8 cellular contexts compared by ENCODE assay signal in the genomic region with DNA sequence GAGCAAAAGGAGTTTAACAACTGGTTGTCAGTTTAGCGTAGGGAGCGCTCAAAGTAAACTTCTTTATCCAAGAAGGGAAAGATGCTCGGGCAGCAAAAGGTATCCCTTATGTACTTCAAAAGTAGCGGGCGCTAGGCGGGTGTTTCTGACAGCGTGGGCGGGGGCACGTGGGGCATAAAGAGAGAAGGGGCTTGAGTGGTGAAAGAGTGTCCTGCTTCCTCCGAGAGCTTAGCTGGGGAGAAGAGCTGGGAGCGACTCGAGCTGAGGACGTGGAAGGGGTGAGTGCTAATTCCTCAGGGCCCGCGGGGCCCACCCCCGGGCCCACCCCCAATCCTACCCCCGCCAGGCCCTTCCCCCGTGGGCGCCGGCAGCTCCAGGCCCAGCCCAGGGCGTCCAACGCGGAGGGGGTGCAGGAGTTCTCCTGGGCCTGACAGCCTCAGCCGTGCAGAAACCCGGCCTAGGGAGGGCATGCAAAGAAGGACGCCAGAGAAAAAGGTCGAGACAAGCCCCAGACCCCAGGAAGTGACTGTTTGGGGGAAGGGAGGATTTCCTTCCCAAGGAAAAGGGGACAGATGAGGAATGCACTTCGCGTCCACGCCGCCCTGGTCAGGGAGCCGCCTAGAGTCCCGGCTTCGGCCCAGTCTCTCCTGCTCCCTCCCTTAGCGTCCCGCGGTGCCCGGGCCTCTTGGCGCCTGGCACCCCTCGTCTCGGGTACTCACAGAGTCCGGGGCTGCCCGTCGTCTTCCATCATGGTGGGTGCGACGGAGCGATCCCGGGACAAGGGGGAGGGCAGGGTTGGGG. TPM values are rescaled to one million over a fixed set of nuclear protein-coding genes. Genes with fewer than 3 reads are reported as not detected.
A peak's percentile ranks its signal among the peaks of the same experiment; 100 is the strongest.
DNase-seq lines count a peak whose midpoint lies in the region; ATAC-seq and TF ChIP-seq lines count a peak whose summit lies in the region.

No MANE protein-coding gene starts in this region.

- peak overlapping the region; percentile 92 for H3K4me3 ChIP-seq in ACC112 (ENCODE audit: low read depth, low read length)
- H3K4me3 ChIP-seq in cardiac fibroblast (replicated peaks in 1 of 2; ENCODE audit: low read depth in 2 of 2, low read length in 2 of 2) = peak overlapping the region; percentile 88 to 91

- H3K27ac Mint-ChIP-seq in activated B cell treated with CpG ODN at 0.5 μM for 24 hours = peak overlapping the region; percentile 97

- peaks cover 60% of the 10 kb centered on the region for H3K79me2 ChIP-seq in ACC112 (ENCODE audit: control insufficient read depth, insufficient read depth, low read length, unreplicated experiment)

- no peaks in the 10 kb centered on the region for H3K9me3 Mint-ChIP-seq in activated B cell treated with CpG ODN at 0.5 μM for 24 hours

- peaks cover 43% of the 10 kb centered on the region for H3K4me1 ChIP-seq in ACC112 (ENCODE audit: control insufficient read depth, insufficient read depth, low read length, unreplicated experiment)

- H3K27me3 ChIP-seq in ACC112 (ENCODE audit: insufficient read depth, low read length) = no peaks in the 10 kb centered on the region
- H3K27me3 ChIP-seq in layer of hippocampus (ENCODE audit: control insufficient read depth, insufficient read depth, low read length) = no peaks in the 10 kb centered on the region

- DNase-seq in HUDEP-2 (lab: John Stamatoyannopoulos, UW; ENCODE audit: unreplicated experiment in 76 of 76) (peak in 45 of 76 experiments; percentile 3 to 52 (median 28)), activated B cell treated with CpG ODN at 0.5 μM for 24 hours (peak; percentile 53), cardiac fibroblast (ENCODE audit: low read depth in 2 of 2) (peak; percentile 47 to 58), iPS-NIHi11 (ENCODE audit: low spot score) (no peak)
- peak; percentile 77 to 79 for DNase-seq in stimulated activated CD4-positive, alpha-beta T cell treated with anti-CD3 and anti-CD28 coated beads, Interleukin-2, amount 100 ng/mL, for 24 hours

- TF ChIP-seq CTCF in activated B cell treated with CpG ODN at 0.5 μM for 24 hours (IDR thresholded peaks at IDR 0.05) = no peak
- TF ChIP-seq CTCF in cardiac fibroblast (IDR thresholded peaks at IDR 0.05; ENCODE audit: low read depth, low read length) = no peak

- ATAC-seq in GM19023 (IDR thresholded peaks at IDR 0.05; ENCODE audit: unreplicated experiment) (peak; percentile 14), activated B cell treated with CpG ODN at 0.5 μM for 24 hours (ENCODE audit: low read depth) (peak; percentile 17)

- no peak overlapping the region for H2AFZ ChIP-seq in ACC112 (ENCODE audit: low read length, unreplicated experiment)

- intact Hi-C loops in activated B cell treated with CpG ODN at 0.5 μM for 24 hours (cut with micrococcal nuclease) = loop anchor here (1.0 to 10.0 kb wide), 7 partner anchors 53 to 1551 kb away; a partner anchor contains a TSS

- H3K4me1 Mint-ChIP-seq in activated B cell treated with CpG ODN at 0.5 μM for 24 hours = peaks cover 58% of the 10 kb centered on the region

- POLR2A ChIA-PET in activated B cell treated with CpG ODN at 0.5 μM for 24 hours (lab: Charles Lee) = interaction anchor here (0.7 to 3.6 kb wide), 12 partner anchors 8 to 841 kb away, joined by 3 to 19 read pairs (median 4); a partner anchor contains a TSS

- CTCF ChIA-PET in activated B cell treated with CpG ODN at 0.5 μM for 24 hours (lab: Charles Lee) = interaction anchor here (1.3 kb wide), 1 partner anchor 397 kb away, joined by 3 read pairs; no protein-coding TSS in a partner anchor

- H3K4me3 Mint-ChIP-seq in activated B cell treated with CpG ODN at 0.5 μM for 24 hours = peak overlapping the region; percentile 95

- H3K27me3 Mint-ChIP-seq in activated B cell treated with CpG ODN at 0.5 μM for 24 hours = no peaks in the 10 kb centered on the region

- H3K27ac ChIP-seq in ACC112 (ENCODE audit: low read depth, low read length) (peak overlapping the region; percentile 91), layer of hippocampus (ENCODE audit: low read depth, low read length) (peak overlapping the region; percentile 98)

- H3K36me3 ChIP-seq in ACC112 (ENCODE audit: insufficient read depth, low read length) = peaks cover 5% of the 10 kb centered on the region; the same call in 1 of the 2 replicates

- peaks cover 32% of the 10 kb centered on the region for H3K36me3 Mint-ChIP-seq in activated B cell treated with CpG ODN at 0.5 μM for 24 hours (ENCODE audit: low read depth)

RNA-seq across cellular contexts. Expression of a gene that starts 0.8 kb away (rescaled TPM):
- 142 and 155 TPM in 2 replicates for total RNA-seq in activated B cell treated with CpG ODN at 0.5 μM for 24 hours

RNA-seq across cellular contexts. Expression of a gene that starts 53.4 kb away (rescaled TPM):
- total RNA-seq in activated B cell treated with CpG ODN at 0.5 μM for 24 hours = 53.5 and 56.6 TPM in 2 replicates

RNA-seq across cellular contexts. Expression of a gene that starts 55.3 kb away (rescaled TPM):
- 4.3 and 4.7 TPM in 2 replicates for total RNA-seq in activated B cell treated with CpG ODN at 0.5 μM for 24 hours
